ENCODE assay signal across 21 cellular contexts in the genomic region with DNA sequence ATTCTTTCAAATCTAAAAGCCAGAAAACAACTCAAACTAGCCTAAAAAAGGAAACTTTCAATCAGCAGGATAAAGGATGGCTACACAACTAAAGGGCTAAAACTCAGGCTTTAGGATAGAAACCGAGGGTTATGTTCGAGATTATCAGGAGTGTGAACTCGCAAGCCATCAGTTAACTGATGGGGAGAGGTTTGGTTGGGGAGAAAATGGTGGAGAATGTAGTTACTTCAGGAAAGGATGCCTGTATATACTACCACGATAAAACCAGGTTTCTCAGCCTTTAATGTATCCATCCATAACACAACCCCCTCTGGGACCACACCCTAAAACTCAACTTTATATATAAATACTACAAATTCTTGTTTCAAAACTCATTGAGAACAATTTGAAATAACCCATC. TPM values are rescaled to one million over a fixed set of nuclear protein-coding genes. Genes with fewer than 3 reads are reported as not detected.
DNase-seq lines count a peak whose midpoint lies in the region; ATAC-seq, FAIRE-seq and TF ChIP-seq lines count a peak whose summit lies in the region.
"Had no signal": no experiment of that assay in that cellular context is flagged by ENCODE, and none has a peak within 500 bp of the region (broad histone marks: within the 10 kb centered on the region; RNA-seq: fewer than 3 reads in every experiment).

No MANE protein-coding gene starts in this region.

- FAIRE-seq in D721Med (lab: Jason Lieb, UNC), result no peak
- FAIRE-seq: A549, colon had no signal

- in situ Hi-C loops in IMR-90 (cut with MboI; ENCODE audit: low sequenced_read_pairs), result loop anchor here (25.0 kb wide), 1 partner anchor 253 kb away; no protein-coding TSS in a partner anchor

- H2BK15ac ChIP-seq in IMR-90 (ENCODE audit: low read depth, low read length), result no peak overlapping the region

- TF ChIP-seq CTCF in IMR-90 (conservative IDR thresholded peaks at IDR 0.05; ENCODE audit: low read depth, low read length) (no peak), nephron (IDR thresholded peaks at IDR 0.05; ENCODE audit: unreplicated experiment in 3 of 3) (no peak), D721Med (IDR thresholded peaks at IDR 0.05; ENCODE audit: insufficient read depth, missing control alignments) (no peak)

- H2AK5ac ChIP-seq in IMR-90 (ENCODE audit: low read depth, low read length), result no peak overlapping the region

- no TSS peak for BruUV-seq in IMR-90 (replicated peaks; lab: Mats Ljungman, UMichigan)

- H3K18ac ChIP-seq in IMR-90 (ENCODE audit: low read depth, low read length), result no peak overlapping the region

- no peak overlapping the region for H2BK5ac ChIP-seq in IMR-90 (ENCODE audit: low read depth, low read length, poor library complexity, severe bottlenecking)

- no peaks in the 10 kb centered on the region for H3K27me3 Mint-ChIP-seq in activated T-cell treated with anti-CD3 and anti-CD28 coated beads, Interleukin-2, amount 50 U/mL, for 24 hours
- no peaks in the 10 kb centered on the region for H3K27me3 Mint-ChIP-seq in activated T-cell treated with anti-CD3 and anti-CD28 coated beads, Interleukin-2, amount 50 U/mL, for 4 hours (ENCODE audit: low read depth)
- H3K27me3 Mint-ChIP-seq in nephron (ENCODE audit: low read depth), result no peaks in the 10 kb centered on the region

- dilution Hi-C loops in IMR-90 (cut with HindIII; ENCODE audit: low sequenced_read_pairs, unreplicated experiment), result no loop called here

- peak overlapping the region; percentile 35 for H3K27ac Mint-ChIP-seq in activated T-cell treated with anti-CD3 and anti-CD28 coated beads, Interleukin-2, amount 50 U/mL, for 24 hours
- peak overlapping the region; percentile 4 to 71 (median 17) for H3K27ac Mint-ChIP-seq in nephron

- POLR2A ChIA-PET in IMR-90 (lab: Charles Lee; ENCODE audit: unreplicated experiment), result no interaction called here

- H4K91ac ChIP-seq in IMR-90 (ENCODE audit: insufficient read depth, low read depth, low read length), result no peak overlapping the region

- H2AK9ac ChIP-seq in IMR-90 (replicated peaks; ENCODE audit: low read depth, low read length, poor library complexity), result no peak overlapping the region

- H3K4me2 ChIP-seq in IMR-90 (ENCODE audit: low read depth, low read length), result no peak overlapping the region
- H3K4me2 ChIP-seq: A549, BLaER1 had no signal

- no peaks in the 10 kb centered on the region; the same call in 1 of the 2 replicates for H3K9me1 ChIP-seq in IMR-90 (ENCODE audit: insufficient read depth, low read length)

- no peak overlapping the region for H3K23ac ChIP-seq in IMR-90 (ENCODE audit: low read depth, low read length)

- H4K20me1 ChIP-seq in IMR-90 (ENCODE audit: insufficient read depth, low read length), result peaks cover 82% of the 10 kb centered on the region

- no peak overlapping the region for H2BK20ac ChIP-seq in IMR-90 (ENCODE audit: low read depth, low read length)

- H3K9me3 ChIP-seq in IMR-90 (ENCODE audit: control insufficient read depth, insufficient read depth, low read length), result no peaks in the 10 kb centered on the region
- H3K9me3 ChIP-seq: A549, BLaER1, left ventricle myocardium inferior, vagina had no signal

- H2BK120ac ChIP-seq in IMR-90 (ENCODE audit: low read depth, low read length), result no peak overlapping the region

- H3K4me1 Mint-ChIP-seq in activated T-cell treated with anti-CD3 and anti-CD28 coated beads, Interleukin-2, amount 50 U/mL, for 24 hours (ENCODE audit: low read depth), result peaks cover 5% of the 10 kb centered on the region
- H3K4me1 Mint-ChIP-seq in activated T-cell treated with anti-CD3 and anti-CD28 coated beads, Interleukin-2, amount 50 U/mL, for 4 hours (ENCODE audit: low read depth), result peaks cover 4% of the 10 kb centered on the region
- no peaks in the 10 kb centered on the region for H3K4me1 Mint-ChIP-seq in nephron

- no peak overlapping the region for H4K5ac ChIP-seq in IMR-90 (ENCODE audit: low read depth, low read length)

- H3K4ac ChIP-seq in IMR-90 (ENCODE audit: low read depth, low read length), result no peak overlapping the region

- ATAC-seq in activated T-cell treated with anti-CD3 and anti-CD28 coated beads, Interleukin-2, amount 50 U/mL, for 4 hours, result no peak
- no peak for ATAC-seq in IMR-90 (ENCODE audit: low read depth)
- ATAC-seq: A549 had no signal

- CTCF ChIA-PET in IMR-90 (lab: Yijun Ruan, JAX), result no interaction called here

- H4K8ac ChIP-seq in IMR-90 (ENCODE audit: low read depth in 2 of 2, low read length in 2 of 2), result no peak overlapping the region

- no peak overlapping the region for H2AFZ ChIP-seq in IMR-90 (replicated peaks; ENCODE audit: low read length, poor library complexity)

- peaks cover 28 to 67% of the 10 kb centered on the region in 2 experiments for H3K79me1 ChIP-seq in IMR-90 (ENCODE audit: low read depth in 1 of 2, low read length in 2 of 2)

- no peak overlapping the region for H3K56ac ChIP-seq in IMR-90 (ENCODE audit: extremely low read depth, insufficient read depth, low read length)

- intact Hi-C loops in IMR-90 (cut with micrococcal nuclease), result loop anchor here (5.0 kb wide), 2 partner anchors 183 to 253 kb away; no protein-coding TSS in a partner anchor

- no peak for TF ChIP-seq RAD21 in IMR-90 (IDR thresholded peaks at IDR 0.05; ENCODE audit: low read length)

- no peak overlapping the region for H3K14ac ChIP-seq in IMR-90 (replicated peaks; ENCODE audit: low read depth, low read length)

- no peak overlapping the region for H3K4me3 ChIP-seq in IMR-90 (ENCODE audit: insufficient read depth, low read depth, low read length)
- H3K4me3 ChIP-seq: A549, BLaER1, left ventricle myocardium inferior, vagina had no signal

- H3K9ac ChIP-seq in IMR-90 (ENCODE audit: low read depth, low read length), result no peak overlapping the region
- H3K9ac ChIP-seq: BLaER1 had no signal

- H3K4me3 Mint-ChIP-seq in activated T-cell treated with anti-CD3 and anti-CD28 coated beads, Interleukin-2, amount 50 U/mL, for 24 hours, result no peak overlapping the region
- H3K4me3 Mint-ChIP-seq in activated T-cell treated with anti-CD3 and anti-CD28 coated beads, Interleukin-2, amount 50 U/mL, for 4 hours, result no peak overlapping the region
- H3K4me3 Mint-ChIP-seq in nephron, result no peak overlapping the region

- TF ChIP-seq POLR2A in IMR-90 (IDR thresholded peaks at IDR 0.05; ENCODE audit: low read depth, low read length), result peak; percentile 7; the same call in 1 of the 2 replicates

- H3K36me3 Mint-ChIP-seq in activated T-cell treated with anti-CD3 and anti-CD28 coated beads, Interleukin-2, amount 50 U/mL, for 24 hours (ENCODE audit: low read depth), result peaks cover 78% of the 10 kb centered on the region
- peaks cover 44% of the 10 kb centered on the region for H3K36me3 Mint-ChIP-seq in activated T-cell treated with anti-CD3 and anti-CD28 coated beads, Interleukin-2, amount 50 U/mL, for 4 hours (ENCODE audit: insufficient read depth)
- peaks cover 72% of the 10 kb centered on the region for H3K36me3 Mint-ChIP-seq in nephron (ENCODE audit: low read depth)

- H3K27me3 ChIP-seq in IMR-90 (ENCODE audit: control insufficient read depth, insufficient read depth, low read length), result no peaks in the 10 kb centered on the region
- H3K27me3 ChIP-seq: BLaER1, vagina had no signal

- no peaks in the 10 kb centered on the region for H3K4me1 ChIP-seq in IMR-90 (ENCODE audit: control insufficient read depth, insufficient read depth, low read length)
- H3K4me1 ChIP-seq: BLaER1, vagina had no signal

- no peak for DNase-seq in activated T-cell treated with anti-CD3 and anti-CD28 coated beads, Interleukin-2, amount 50 U/mL, for 24 hours
- DNase-seq in activated T-cell treated with anti-CD3 and anti-CD28 coated beads, Interleukin-2, amount 50 U/mL, for 4 hours, result no peak
- DNase-seq in IMR-90 (no peak), cerebellar cortex (ENCODE audit: low spot score) (peak; percentile 9), OCI-M2 (lab: John Stamatoyannopoulos, UW; ENCODE audit: unreplicated experiment) (no peak), NCI-H1417 (lab: John Stamatoyannopoulos, UW) (no peak), D721Med (ENCODE audit: insufficient read length, low spot score) (no peak)
- DNase-seq: activated CD4-positive, alpha-beta T cell treated with anti-CD3 and anti-CD28 coated beads for 4 hours; activated CD8-positive, alpha-beta memory T cell treated with anti-CD3 and anti-CD28 coated beads, Interleukin-2, amount 50 U/mL, for 48 hours; head of caudate nucleus; left ventricle myocardium inferior; NCI-H187; NCI-H2227 treated with DMSO at 0.1 percent for 48 hours; NCI-H748 treated with DMSO at 0.1 percent for 48 hours; occipital lobe; Right ventricle myocardium superior had no signal

- H3K9me3 Mint-ChIP-seq in activated T-cell treated with anti-CD3 and anti-CD28 coated beads, Interleukin-2, amount 50 U/mL, for 24 hours, result no peaks in the 10 kb centered on the region
- no peaks in the 10 kb centered on the region for H3K9me3 Mint-ChIP-seq in activated T-cell treated with anti-CD3 and anti-CD28 coated beads, Interleukin-2, amount 50 U/mL, for 4 hours
- no peaks in the 10 kb centered on the region for H3K9me3 Mint-ChIP-seq in nephron

- no peak overlapping the region for H3K27ac ChIP-seq in IMR-90 (ENCODE audit: insufficient read depth, low read length)
- H3K27ac ChIP-seq: A549, BLaER1, left ventricle myocardium inferior, vagina had no signal

- no CpG with 5 or more reads among the region's 4 CpGs for WGBS in IMR-90 (ENCODE audit: extremely low coverage in 2 of 2, insufficient read length in 1 of 2), 2 experiments

- peaks cover 45% of the 10 kb centered on the region for H3K36me3 ChIP-seq in IMR-90 (ENCODE audit: control insufficient read depth, insufficient read depth, low read length)

TF ChIP-seq in IMR-90, 13 proteins besides CTCF, POLR2A, EP300 and RAD21 (continues in another document):
- no peak for TF ChIP-seq CHD1 (IDR thresholded peaks at IDR 0.05; ENCODE audit: low read depth, low read length)
- no peak for TF ChIP-seq SMC3 (IDR thresholded peaks at IDR 0.05; ENCODE audit: low read depth, low read length)
- no peak for TF ChIP-seq RCOR1 (IDR thresholded peaks at IDR 0.05; ENCODE audit: insufficient replicate concordance, low read length)
- no peak for TF ChIP-seq RFX5 (IDR thresholded peaks at IDR 0.05; ENCODE audit: low read depth, low read length)
- no peak for TF ChIP-seq MAZ (IDR thresholded peaks at IDR 0.05; ENCODE audit: borderline replicate concordance, low read depth, low read length)
- TF ChIP-seq CEBPB (IDR thresholded peaks at IDR 0.05; ENCODE audit: low read depth, low read length), result no peak
- TF ChIP-seq USF2 (IDR thresholded peaks at IDR 0.05; ENCODE audit: low read depth, low read length), result no peak

RNA-seq across cellular contexts. Expression of gene TRA2B, which starts 22.2 kb away (rescaled TPM):
- total RNA-seq in activated T-cell treated with anti-CD3 and anti-CD28 coated beads, Interleukin-2, amount 50 U/mL, for 4 hours, result 100 to 1,000 TPM; 348 to 373 (median 355) TPM
- total RNA-seq in IMR-90 (2012; rRNA removed), result 208 and 328 TPM in 2 replicates
- polyA plus RNA-seq in IMR-90 (2012; rRNA removed), result 119 and 127 TPM in 2 replicates
- 61.5 and 139 TPM in 2 replicates for polyA plus RNA-seq in IMR-90 (2012; cell fraction: cytosol; rRNA removed)
- polyA plus RNA-seq in IMR-90 (2012; cell fraction: nucleus; rRNA removed; ENCODE audit: low replicate concordance), result 56.9 and 179 TPM in 2 replicates
